Comparison of ENCODE assay signal across 1 cellular context in the genomic region with DNA sequence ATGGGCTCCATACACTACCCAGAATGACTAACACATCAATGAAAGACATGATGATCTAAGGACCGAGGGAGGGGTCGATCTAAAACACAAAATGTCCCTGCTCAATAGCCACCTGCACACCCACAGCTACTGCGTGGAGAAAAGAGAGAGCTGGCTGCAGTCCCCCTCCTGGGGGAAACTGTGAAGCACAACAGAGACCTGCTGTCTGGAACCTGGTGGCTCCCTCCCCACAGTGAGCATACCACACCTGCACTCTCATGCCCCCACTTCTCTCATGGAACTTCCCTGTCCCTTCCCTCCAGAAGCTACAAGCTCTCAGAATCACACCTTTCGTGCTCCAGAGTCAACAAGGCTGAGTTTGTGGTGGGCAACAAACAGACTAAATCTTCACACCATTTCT.
TF ChIP-seq lines count a peak whose summit lies in the region.

No MANE protein-coding gene starts in this region.

TF ChIP-seq in GM23338, 12 proteins besides CTCF, POLR2A, EP300 and RAD21 (continued from another document):
- TF ChIP-seq ZNF114 (CRISPR knock-in tag; IDR thresholded peaks at IDR 0.05) (no peak), CREB1 (CRISPR knock-in tag; IDR thresholded peaks at IDR 0.05; ENCODE audit: low read depth) (no peak)
